In genomic region chr17:35141681-35142466, GRCh38 we compare ENCODE assay signal across 1 cellular context.
A peak's percentile ranks its signal among the peaks of the same experiment; 100 is the strongest.
TF ChIP-seq lines count a peak whose summit lies in the region.

Gene NLE1 (minus strand): TSS chr17:35142303. CDS start chr17:35142275, 28 bp downstream.

TF ChIP-seq in HepG2, 621 proteins besides CTCF, POLR2A, EP300 and RAD21 (continued from another document and continues in another):
- no peak for TF ChIP-seq ZBTB40 (IDR thresholded peaks at IDR 0.05)
- TF ChIP-seq ZBTB40 (CRISPR knock-in tag; IDR thresholded peaks at IDR 0.05) = no peak; the same call in 1 of the 2 replicates
- no peak for TF ChIP-seq REXO4 (CRISPR knock-in tag; IDR thresholded peaks at IDR 0.05; ENCODE audit: borderline replicate concordance)
- TF ChIP-seq ZNF296 (CRISPR knock-in tag; conservative IDR thresholded peaks at IDR 0.05) = peak; percentile 46; the same call in 1 of the 2 replicates
- TF ChIP-seq ATF7 (IDR thresholded peaks at IDR 0.05) = no peak
- 0 out of 2 replicates have a peak, but pooled peaks have one; percentile 47 for TF ChIP-seq ATF7 (CRISPR knock-in tag; IDR thresholded peaks at IDR 0.05)
- TF ChIP-seq MZF1 (CRISPR knock-in tag; IDR thresholded peaks at IDR 0.05; ENCODE audit: borderline replicate concordance) = no peak
- 0 out of 2 replicates have a peak, but pooled peaks have one; percentile 35 for TF ChIP-seq PCBP1 (IDR thresholded peaks at IDR 0.05; ENCODE audit: borderline replicate concordance, low read depth, low read length)
- TF ChIP-seq NCOA2 (CRISPR knock-in tag; IDR thresholded peaks at IDR 0.05) = 0 out of 2 replicates have a peak, but pooled peaks have one; percentile 30
- TF ChIP-seq ZNF317 (CRISPR knock-in tag; IDR thresholded peaks at IDR 0.05) = peak; percentile 66; the same call in 1 of the 2 replicates
- TF ChIP-seq GATA4 (IDR thresholded peaks at IDR 0.05; ENCODE audit: borderline replicate concordance, low read depth) = no peak
- TF ChIP-seq HMG20A (CRISPR knock-in tag; IDR thresholded peaks at IDR 0.05; ENCODE audit: borderline replicate concordance) = 0 out of 2 replicates have a peak, but pooled peaks have one; percentile 22
- peak; percentile 92 for TF ChIP-seq ZNF687 (CRISPR knock-in tag; IDR thresholded peaks at IDR 0.05)
- no peak for TF ChIP-seq ZNF713 (CRISPR knock-in tag; IDR thresholded peaks at IDR 0.05)
- TF ChIP-seq NFYC (CRISPR knock-in tag; IDR thresholded peaks at IDR 0.05) = peak; percentile 18; the same call in 1 of the 2 replicates
- TF ChIP-seq AGO1 (IDR thresholded peaks at IDR 0.05; ENCODE audit: low read depth, low read length, poor library complexity, severe bottlenecking) = no peak
- TF ChIP-seq ZNF563 (CRISPR knock-in tag; IDR thresholded peaks at IDR 0.05) = no peak
- no peak for TF ChIP-seq ZNF562 (CRISPR knock-in tag; IDR thresholded peaks at IDR 0.05; ENCODE audit: borderline replicate concordance)
- peak; percentile 83 for TF ChIP-seq TARDBP (CRISPR knock-in tag; IDR thresholded peaks at IDR 0.05)
- TF ChIP-seq ZNF549 (CRISPR knock-in tag; IDR thresholded peaks at IDR 0.05) = no peak
- no peak for TF ChIP-seq ZNF7 (CRISPR knock-in tag; IDR thresholded peaks at IDR 0.05)
- no peak for TF ChIP-seq GLI4 (CRISPR knock-in tag; IDR thresholded peaks at IDR 0.05; ENCODE audit: borderline replicate concordance)
- peak; percentile 93; the same call in 1 of the 2 replicates for TF ChIP-seq EEA1 (CRISPR knock-in tag; IDR thresholded peaks at IDR 0.05; ENCODE audit: borderline replicate concordance)
- 0 out of 2 replicates have a peak, but pooled peaks have one; percentile 23 for TF ChIP-seq ADNP (CRISPR knock-in tag; IDR thresholded peaks at IDR 0.05)
- no peak for TF ChIP-seq ZNF597 (CRISPR knock-in tag; IDR thresholded peaks at IDR 0.05)
- no peak for TF ChIP-seq ZNF180 (CRISPR knock-in tag; IDR thresholded peaks at IDR 0.05; ENCODE audit: borderline replicate concordance, low read depth)
- TF ChIP-seq HOXA7 (CRISPR knock-in tag; IDR thresholded peaks at IDR 0.05) = 0 out of 2 replicates have a peak, but pooled peaks have one; percentile 35
- TF ChIP-seq LRRFIP1 (CRISPR knock-in tag; conservative IDR thresholded peaks at IDR 0.05) = no peak
- no peak for TF ChIP-seq ZEB1 (IDR thresholded peaks at IDR 0.05; ENCODE audit: insufficient replicate concordance, low read depth)
- no peak for TF ChIP-seq ATAD3A (CRISPR knock-in tag; IDR thresholded peaks at IDR 0.05)
- TF ChIP-seq POLR2AphosphoS5 (IDR thresholded peaks at IDR 0.05; ENCODE audit: low read depth, low read length) = peak; percentile 79
- TF ChIP-seq ZBTB21 (CRISPR knock-in tag; IDR thresholded peaks at IDR 0.05) = no peak
- TF ChIP-seq FOSL2 (CRISPR knock-in tag; IDR thresholded peaks at IDR 0.05) = peak; percentile 62
- TF ChIP-seq ZKSCAN1 (IDR thresholded peaks at IDR 0.05; ENCODE audit: low read length) = no peak
- TF ChIP-seq ZNF543 (CRISPR knock-in tag; IDR thresholded peaks at IDR 0.05) = peak; percentile 79; the same call in 1 of the 2 replicates
- peak; percentile 38; the same call in 1 of the 2 replicates for TF ChIP-seq RXRA (CRISPR knock-in tag; IDR thresholded peaks at IDR 0.05)
- TF ChIP-seq RFX3 (CRISPR knock-in tag; IDR thresholded peaks at IDR 0.05) = no peak
- TF ChIP-seq CCDC6 (CRISPR knock-in tag; IDR thresholded peaks at IDR 0.05) = no peak
- peak; percentile 26; the same call in 1 of the 2 replicates for TF ChIP-seq RERE (CRISPR knock-in tag; IDR thresholded peaks at IDR 0.05; ENCODE audit: low read depth)
